ENCODE assay signal across 8 cellular contexts in genomic region chr1:150613061-150613920, GRCh38. TPM values are rescaled to one million over a fixed set of nuclear protein-coding genes. Genes with fewer than 3 reads are reported as not detected.
DNase-seq lines count a peak whose midpoint lies in the region; ATAC-seq and TF ChIP-seq lines count a peak whose summit lies in the region.

No MANE protein-coding gene starts in this region.

- DNase-seq in ELR (ENCODE audit: low read depth): peak; percentile 95
- DNase-seq in OCI-LY7 (ENCODE audit: low spot score): peak; percentile 53
- peak; percentile 81 for DNase-seq in activated naive CD4-positive, alpha-beta T cell treated with anti-CD3 and anti-CD28 coated beads for 36 hours
- peak; percentile 96 for DNase-seq in glomerular endothelial cell (ENCODE audit: extremely low read depth, low read depth, low spot score)

- CTCF ChIA-PET in OCI-LY7 (lab: Charles Lee; ENCODE audit: unreplicated experiment): no interaction called here
- CTCF ChIA-PET in activated naive CD4-positive, alpha-beta T cell treated with anti-CD3 and anti-CD28 coated beads for 36 hours (lab: Charles Lee): interaction anchor here (0.6 to 8.7 kb wide), 9 partner anchors 10 to 74 kb away, joined by 3 to 88 read pairs (median 4); partner anchors contain the start of gene ENSA

- intact Hi-C loops in OCI-LY7 (cut with micrococcal nuclease; ENCODE audit: unreplicated experiment): no loop called here
- intact Hi-C loops in activated naive CD4-positive, alpha-beta T cell treated with anti-CD3 and anti-CD28 coated beads for 36 hours (cut with micrococcal nuclease): loop anchor here (1.0 to 5.0 kb wide), 5 partner anchors 9 to 544 kb away; partner anchors contain the start of genes CTSS and TNFAIP8L2

- H3K9me3 Mint-ChIP-seq in activated naive CD4-positive, alpha-beta T cell treated with anti-CD3 and anti-CD28 coated beads for 36 hours: no peaks in the 10 kb centered on the region

- peak overlapping the region; percentile 41 for H3K4me3 Mint-ChIP-seq in activated naive CD4-positive, alpha-beta T cell treated with anti-CD3 and anti-CD28 coated beads for 36 hours

- H3K9ac ChIP-seq in skeletal muscle tissue (ENCODE audit: low read depth in 1 of 3, low read length in 3 of 3): no peak overlapping the region

- ATAC-seq in HG02852 (IDR thresholded peaks at IDR 0.05; ENCODE audit: unreplicated experiment): peak; percentile 45
- ATAC-seq in HG02571 (IDR thresholded peaks at IDR 0.05; ENCODE audit: unreplicated experiment): no peak
- no peak for ATAC-seq in HG03025 (IDR thresholded peaks at IDR 0.05; ENCODE audit: low FRiP score, unreplicated experiment)

- H3K9me3 ChIP-seq in OCI-LY7 (ENCODE audit: low read length) (no peaks in the 10 kb centered on the region), skeletal muscle tissue (ENCODE audit: control insufficient read depth in 3 of 3, low read length in 3 of 3) (no peaks in the 10 kb centered on the region)

- peaks cover 64% of the 10 kb centered on the region for H3K4me1 Mint-ChIP-seq in activated naive CD4-positive, alpha-beta T cell treated with anti-CD3 and anti-CD28 coated beads for 36 hours (ENCODE audit: low read depth)

- no TSS peak for BruUV-seq in OCI-LY7 (replicated peaks; lab: Mats Ljungman, UMichigan)

- H2AFZ ChIP-seq in OCI-LY7 (ENCODE audit: low read length): no peak overlapping the region

- H3K36me3 ChIP-seq in OCI-LY7 (ENCODE audit: insufficient read depth, low read length) (peaks cover 42% of the 10 kb centered on the region), skeletal muscle tissue (ENCODE audit: control insufficient read depth in 3 of 3, insufficient read depth in 3 of 3, low read length in 3 of 3) (peaks cover 0 to 7% (median 0%) of the 10 kb centered on the region in 3 donors)

- POLR2A ChIA-PET in OCI-LY7 (lab: Charles Lee): interaction anchor here (0.7 to 2.7 kb wide), 6 partner anchors 15 to 49 kb away, joined by 3 to 12 read pairs (median 4); partner anchors contain the start of gene MCL1

- peak overlapping the region; percentile 85 for H3K27ac ChIP-seq in OCI-LY7 (ENCODE audit: low read depth, low read length, poor library complexity, severe bottlenecking)
- peak overlapping the region; percentile 76 for H3K27ac ChIP-seq in skeletal muscle tissue (ENCODE audit: low read depth, low read length)

- no peaks in the 10 kb centered on the region for H3K27me3 Mint-ChIP-seq in activated naive CD4-positive, alpha-beta T cell treated with anti-CD3 and anti-CD28 coated beads for 36 hours (ENCODE audit: low read depth)

- H3K36me3 Mint-ChIP-seq in activated naive CD4-positive, alpha-beta T cell treated with anti-CD3 and anti-CD28 coated beads for 36 hours (ENCODE audit: low read depth): peaks cover 45% of the 10 kb centered on the region

- TF ChIP-seq CTCF in OCI-LY7 (conservative IDR thresholded peaks at IDR 0.05; ENCODE audit: low read length): no peak

- H3K4me2 ChIP-seq in OCI-LY7 (ENCODE audit: low read length): peak overlapping the region; percentile 78

- no peaks in the 10 kb centered on the region for H3K27me3 ChIP-seq in skeletal muscle tissue (ENCODE audit: control insufficient read depth in 3 of 3, insufficient read depth in 3 of 3, low read length in 3 of 3)

- H3K4me1 ChIP-seq in OCI-LY7 (ENCODE audit: insufficient read depth, low read length, poor library complexity, severe bottlenecking): peaks cover 65% of the 10 kb centered on the region
- H3K4me1 ChIP-seq in skeletal muscle tissue (ENCODE audit: control insufficient read depth in 3 of 3, insufficient read depth in 3 of 3, low read length in 3 of 3): peaks cover 5 to 25% (median 21%) of the 10 kb centered on the region in 3 donors

- H3K4me3 ChIP-seq in OCI-LY7 (ENCODE audit: low read depth, low read length, poor library complexity, severe bottlenecking): no peak overlapping the region
- H3K4me3 ChIP-seq in skeletal muscle tissue (ENCODE audit: low read length in 3 of 3): no peak overlapping the region

- H3K27ac Mint-ChIP-seq in activated naive CD4-positive, alpha-beta T cell treated with anti-CD3 and anti-CD28 coated beads for 36 hours: peak overlapping the region; percentile 93

- no peaks in the 10 kb centered on the region for H3K9me2 ChIP-seq in OCI-LY7 (ENCODE audit: insufficient read depth, low read length)

- H3K79me2 ChIP-seq in OCI-LY7 (ENCODE audit: insufficient read depth, low read depth, low read length): peaks cover 10% of the 10 kb centered on the region; the same call in 1 of the 2 replicates

- H4K20me1 ChIP-seq in OCI-LY7 (ENCODE audit: insufficient read depth, low read length): no peaks in the 10 kb centered on the region

RNA-seq across cellular contexts. Expression of gene ENSA, which starts 16.1 kb away (rescaled TPM):
- total RNA-seq in OCI-LY7 (2014; rRNA removed; shearing (Covaris generic)): 97.1 and 116 TPM in 2 replicates
- total RNA-seq in OCI-LY7 (2022) (164 and 166 TPM in 2 replicates), glomerular endothelial cell (152 and 244 TPM in 2 replicates), skeletal muscle tissue (63.7 TPM)
- total RNA-seq in activated naive CD4-positive, alpha-beta T cell treated with anti-CD3 and anti-CD28 coated beads for 36 hours: 100 to 1,000 TPM; 187 to 193 TPM

RNA-seq across cellular contexts. Expression of gene MCL1, which starts 33.9 kb away (rescaled TPM):
- total RNA-seq in OCI-LY7 (2014; rRNA removed; shearing (Covaris generic)): 102 and 125 TPM in 2 replicates
- total RNA-seq in OCI-LY7 (2022): 144 and 157 TPM in 2 replicates
- total RNA-seq in activated naive CD4-positive, alpha-beta T cell treated with anti-CD3 and anti-CD28 coated beads for 36 hours: 100 to 1,000 TPM; 228 to 235 TPM
- 210 and 246 TPM in 2 replicates for total RNA-seq in glomerular endothelial cell
- 157 TPM for total RNA-seq in skeletal muscle tissue
